22 cellular contexts compared by ENCODE assay signal in the genomic region with DNA sequence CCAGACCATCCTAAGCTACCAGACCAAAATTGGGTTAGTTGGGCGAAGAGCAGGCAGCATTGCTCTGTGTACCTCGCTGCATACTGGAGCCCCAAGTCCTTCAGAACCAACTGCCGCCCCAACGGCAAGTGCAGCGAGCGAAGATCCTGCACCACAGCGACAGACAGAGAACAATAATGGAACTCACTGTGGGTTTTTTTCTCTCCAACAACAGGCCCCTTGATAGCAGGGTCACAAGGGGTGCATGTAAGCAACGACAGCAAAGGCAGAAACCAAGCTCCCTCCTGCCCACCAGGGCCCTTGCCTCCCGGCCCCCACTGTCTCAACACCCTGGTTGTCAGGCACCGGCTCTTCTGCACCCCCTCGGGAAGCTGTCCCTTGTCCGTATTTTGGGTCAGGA. TPM values are rescaled to one million over a fixed set of nuclear protein-coding genes. Genes with fewer than 3 reads are reported as not detected.
DNase-seq lines count a peak whose midpoint lies in the region; ATAC-seq, FAIRE-seq and TF ChIP-seq lines count a peak whose summit lies in the region.
"Had no signal": no experiment of that assay in that cellular context is flagged by ENCODE, and none has a peak within 500 bp of the region (broad histone marks: within the 10 kb centered on the region; RNA-seq: fewer than 3 reads in every experiment).

No MANE protein-coding gene starts in this region.

- intact Hi-C loops in left cardiac atrium (cut with DNase I) = no loop called here

- no peaks in the 10 kb centered on the region for H3K27me3 ChIP-seq in layer of hippocampus (ENCODE audit: control insufficient read depth, insufficient read depth, low read length)
- H3K27me3 ChIP-seq in small intestine (ENCODE audit: control insufficient read depth in 2 of 2, insufficient read depth in 2 of 2, low read length in 2 of 2) = no peaks in the 10 kb centered on the region
- H3K27me3 ChIP-seq: MG63 had no signal

- no peak overlapping the region for H3K4me3 ChIP-seq in small intestine (ENCODE audit: low read depth in 1 of 2, low read length in 2 of 2)
- H3K4me3 ChIP-seq: MG63 had no signal

- DNase-seq in Ammon's horn (ENCODE audit: low spot score) (peak; percentile 82), chondrocyte (ENCODE audit: low spot score) (no peak), left cardiac atrium (no peak), AG08396 (ENCODE audit: low spot score) (no peak), small intestine (no peak)
- no peak for DNase-seq in stimulated activated naive B cell treated with anti-CD40 and anti-IgM and Interleukin-4, amounts not matched to agents 10 μg/mL and 1 μg/mL and 100 μg/mL, for 72 hours
- DNase-seq: 8988T, EL, GF-D8, GOT3, HCEC 1CT, MG63, NCI-H1417, NCI-H1694 treated with DMSO at 0.1 percent for 48 hours, NCI-H2081 treated with DMSO at 0.1 percent for 48 hours, NCI-H2171 treated with DMSO at 0.1 percent for 48 hours, NCI-H524 treated with DMSO at 0.1 percent for 48 hours, NCI-H82, SIG-M5 had no signal

- ATAC-seq in stimulated activated naive B cell treated with anti-CD40 and anti-IgM and Interleukin-4, amounts not matched to agents 10 μg/mL and 1 μg/mL and 100 μg/mL, for 72 hours (replicated peaks) = no peak
- ATAC-seq in left cardiac atrium = no peak
- ATAC-seq: Panc1 had no signal

- H3K27ac ChIP-seq in layer of hippocampus (ENCODE audit: low read depth, low read length) (peak overlapping the region; percentile 85), small intestine (ENCODE audit: low read depth in 1 of 2, low read length in 1 of 2) (no peak overlapping the region)

- TF ChIP-seq CTCF in chondrocyte (IDR thresholded peaks at IDR 0.05) = no peak

- H3K4me1 Mint-ChIP-seq in chondrocyte (ENCODE audit: low read depth) = peaks cover 3% of the 10 kb centered on the region
- H3K4me1 Mint-ChIP-seq in stimulated activated naive B cell treated with anti-CD40 and anti-IgM and Interleukin-4, amounts not matched to agents 10 μg/mL and 1 μg/mL and 100 μg/mL, for 72 hours = peaks cover 9 to 10% of the 10 kb centered on the region in 2 donors

- WGBS in small intestine, 3 donors = 89 to 95% (median 93%) methylated on average over 12 of the region's 12 CpGs

- peaks cover 12 to 14% of the 10 kb centered on the region in 2 donors for H3K36me3 ChIP-seq in small intestine (ENCODE audit: control insufficient read depth in 2 of 2, insufficient read depth in 2 of 2, low read length in 2 of 2)

- no peaks in the 10 kb centered on the region for H3K9me3 ChIP-seq in small intestine (ENCODE audit: control insufficient read depth, low read depth)
- H3K9me3 ChIP-seq: MG63 had no signal

- peaks cover 27% of the 10 kb centered on the region for H3K36me3 Mint-ChIP-seq in chondrocyte (ENCODE audit: low read depth)
- H3K36me3 Mint-ChIP-seq in stimulated activated naive B cell treated with anti-CD40 and anti-IgM and Interleukin-4, amounts not matched to agents 10 μg/mL and 1 μg/mL and 100 μg/mL, for 72 hours = peaks cover 62 to 68% of the 10 kb centered on the region in 2 donors

- peak overlapping the region; percentile 13 for H3K27ac Mint-ChIP-seq in chondrocyte (ENCODE audit: unreplicated experiment)
- peak overlapping the region; percentile 31 for H3K27ac Mint-ChIP-seq in stimulated activated naive B cell treated with anti-CD40 and anti-IgM and Interleukin-4, amounts not matched to agents 10 μg/mL and 1 μg/mL and 100 μg/mL, for 72 hours
- H3K27ac Mint-ChIP-seq: B cell had no signal

- peaks cover 18% of the 10 kb centered on the region for H3K9me3 Mint-ChIP-seq in chondrocyte (ENCODE audit: low read depth)
- peaks cover 5 to 10% of the 10 kb centered on the region in 2 donors for H3K9me3 Mint-ChIP-seq in stimulated activated naive B cell treated with anti-CD40 and anti-IgM and Interleukin-4, amounts not matched to agents 10 μg/mL and 1 μg/mL and 100 μg/mL, for 72 hours

- H3K4me3 Mint-ChIP-seq in chondrocyte (ENCODE audit: unreplicated experiment) = no peak overlapping the region
- H3K4me3 Mint-ChIP-seq in stimulated activated naive B cell treated with anti-CD40 and anti-IgM and Interleukin-4, amounts not matched to agents 10 μg/mL and 1 μg/mL and 100 μg/mL, for 72 hours = no peak overlapping the region
- H3K4me3 Mint-ChIP-seq: B cell had no signal

- FAIRE-seq in small intestine (lab: Jason Lieb, UNC) = no peak

- H3K27me3 Mint-ChIP-seq in chondrocyte (ENCODE audit: low read depth) = no peaks in the 10 kb centered on the region
- no peaks in the 10 kb centered on the region for H3K27me3 Mint-ChIP-seq in stimulated activated naive B cell treated with anti-CD40 and anti-IgM and Interleukin-4, amounts not matched to agents 10 μg/mL and 1 μg/mL and 100 μg/mL, for 72 hours
- H3K27me3 Mint-ChIP-seq: B cell had no signal

- no peaks in the 10 kb centered on the region for H3K4me1 ChIP-seq in small intestine (ENCODE audit: control insufficient read depth in 2 of 2, insufficient read depth in 1 of 2, low read depth in 1 of 2, low read length in 1 of 2)

RNA-seq across cellular contexts. Expression of gene RNF34, which starts 39.0 kb away (rescaled TPM):
- total RNA-seq in chondrocyte = 29.9 to 31.3 TPM (median 31.2 TPM) in 3 replicates
- 10 to 100 TPM; 21.4 to 23.5 TPM for total RNA-seq in left cardiac atrium
- polyA plus RNA-seq in small intestine = 10 to 100 TPM; 29.7 to 32.4 (median 31.1) TPM
